Comparison of ENCODE assay signal across 9 cellular contexts in genomic region chr14:68822132-68822651, GRCh38. TPM values are rescaled to one million over a fixed set of nuclear protein-coding genes. Genes with fewer than 3 reads are reported as not detected.
DNase-seq lines count a peak whose midpoint lies in the region; ATAC-seq and TF ChIP-seq lines count a peak whose summit lies in the region.
"Had no signal": no experiment of that assay in that cellular context is flagged by ENCODE, and none has a peak within 500 bp of the region (broad histone marks: within the 10 kb centered on the region; RNA-seq: fewer than 3 reads in every experiment).

No MANE protein-coding gene starts in this region.

- no peak overlapping the region for H3K4me3 Mint-ChIP-seq in activated naive CD4-positive, alpha-beta T cell treated with anti-CD3 and anti-CD28 coated beads, Interleukin-2, amount 10 ng/mL, durations not matched to agents 7 days and 5 days
- H3K4me3 Mint-ChIP-seq in Calu3 (ENCODE audit: low read depth, unreplicated experiment), result no peak overlapping the region

- H3K36me3 Mint-ChIP-seq in activated naive CD4-positive, alpha-beta T cell treated with anti-CD3 and anti-CD28 coated beads, Interleukin-2, amount 10 ng/mL, durations not matched to agents 7 days and 5 days, result no peaks in the 10 kb centered on the region
- H3K36me3 Mint-ChIP-seq in Calu3 (ENCODE audit: insufficient read depth, unreplicated experiment), result peaks cover 9% of the 10 kb centered on the region

- H3K4me1 Mint-ChIP-seq in activated naive CD4-positive, alpha-beta T cell treated with anti-CD3 and anti-CD28 coated beads, Interleukin-2, amount 10 ng/mL, durations not matched to agents 7 days and 5 days, result peaks cover 40% of the 10 kb centered on the region
- peaks cover 14% of the 10 kb centered on the region for H3K4me1 Mint-ChIP-seq in Calu3 (ENCODE audit: low read depth, unreplicated experiment)

- no peak for DNase-seq in activated naive CD4-positive, alpha-beta T cell treated with anti-CD3 and anti-CD28 coated beads, Interleukin-2, amount 10 ng/mL, durations not matched to agents 7 days and 5 days
- DNase-seq in activated naive CD4-positive, alpha-beta T cell treated with anti-CD3 and anti-CD28 coated beads, Interleukin-2, amount 50 U/mL, for 16 hours, result no peak
- DNase-seq in RWPE1 (ENCODE audit: low spot score) (no peak), left colon (no peak), CD1c-positive myeloid dendritic cell (ENCODE audit: extremely low spot score) (no peak), Calu3 (no peak), A172 (ENCODE audit: low spot score) (no peak)
- DNase-seq: islet precursor cell had no signal

- POLR2A ChIA-PET in RWPE1 (lab: Yijun Ruan, JAX; ENCODE audit: low non-redundant PET), result no interaction called here

- intact Hi-C loops in left colon (cut with DNase I, micrococcal nuclease), result loop anchor here in 1 of 2 donors (5.0 kb wide), 1 partner anchor 880 kb away; no protein-coding TSS in a partner anchor
- intact Hi-C loops in Calu3 (cut with micrococcal nuclease; ENCODE audit: unreplicated experiment), result loop anchor here (5.0 kb wide), 1 partner anchor 890 kb away; no protein-coding TSS in a partner anchor

- no peaks in the 10 kb centered on the region for H3K27me3 Mint-ChIP-seq in activated naive CD4-positive, alpha-beta T cell treated with anti-CD3 and anti-CD28 coated beads, Interleukin-2, amount 10 ng/mL, durations not matched to agents 7 days and 5 days
- no peaks in the 10 kb centered on the region for H3K27me3 Mint-ChIP-seq in Calu3 (ENCODE audit: unreplicated experiment)

- no peaks in the 10 kb centered on the region for H3K9me3 Mint-ChIP-seq in activated naive CD4-positive, alpha-beta T cell treated with anti-CD3 and anti-CD28 coated beads, Interleukin-2, amount 10 ng/mL, durations not matched to agents 7 days and 5 days
- no peaks in the 10 kb centered on the region for H3K9me3 Mint-ChIP-seq in Calu3 (ENCODE audit: low read depth, unreplicated experiment)

- peak; percentile 69 for ATAC-seq in HG02798 (IDR thresholded peaks at IDR 0.05; ENCODE audit: poor library complexity, unreplicated experiment)
- ATAC-seq in left colon, result no peak

- TF ChIP-seq CTCF in RWPE1 (conservative IDR thresholded peaks at IDR 0.05; ENCODE audit: low read depth) (no peak), Calu3 (IDR thresholded peaks at IDR 0.05; ENCODE audit: unreplicated experiment) (no peak)

- BruUV-seq in Calu3 (replicated peaks; lab: Mats Ljungman, UMichigan), result no TSS peak

- peak overlapping the region; percentile 38; the same call in 1 of the 2 replicates for H3K27ac ChIP-seq in RWPE1

- CTCF ChIA-PET in activated naive CD4-positive, alpha-beta T cell treated with anti-CD3 and anti-CD28 coated beads, Interleukin-2, amount 10 ng/mL, durations not matched to agents 7 days and 5 days (lab: Charles Lee), result interaction anchor here (0.8 to 11.5 kb wide), 6 partner anchors 21 to 572 kb away, joined by 3 to 149 read pairs (median 38); no protein-coding TSS in a partner anchor
- CTCF ChIA-PET in RWPE1 (lab: Yijun Ruan, JAX) (no interaction called here), Calu3 (lab: Charles Lee) (no interaction called here)

- H3K27ac Mint-ChIP-seq in activated naive CD4-positive, alpha-beta T cell treated with anti-CD3 and anti-CD28 coated beads, Interleukin-2, amount 10 ng/mL, durations not matched to agents 7 days and 5 days, result peak overlapping the region; percentile 8
- no peak overlapping the region for H3K27ac Mint-ChIP-seq in Calu3 (ENCODE audit: unreplicated experiment)

RNA-seq across cellular contexts. Expression of gene ZFP36L1, which starts 29.3 kb away (rescaled TPM):
- 100 to 1,000 TPM in 1 of 2 donors, 10 to 100 TPM in 1; 79.2 to 127 TPM for total RNA-seq in left colon
- total RNA-seq in Calu3 (2022), result 208 and 240 TPM in 2 replicates
- total RNA-seq in A172 (2014; rRNA removed; shearing (Covaris generic)), result 39.7 and 49.7 TPM in 2 replicates
